27 cellular contexts compared by ENCODE assay signal in genomic region chr14:92469515-92469914, GRCh38.
"Had no signal": no experiment of that assay in that cellular context is flagged by ENCODE, and none has a peak within 500 bp of the region (broad histone marks: within the 10 kb centered on the region; RNA-seq: fewer than 3 reads in every experiment).

No MANE protein-coding gene starts in this region.

- H3K27ac Mint-ChIP-seq: activated CD4-positive, alpha-beta memory T cell treated with anti-CD3 and anti-CD28 coated beads, Interleukin-2, amount 10 ng/mL, durations not matched to agents 7 days and 5 days; activated CD4-positive, alpha-beta T cell treated with anti-CD3 and anti-CD28 coated beads for 36 hours; activated CD4-positive, alpha-beta T cell treated with anti-CD3 and anti-CD28 coated beads, Interleukin-2, amount 10 ng/mL, durations not matched to agents 7 days and 5 days; activated naive CD8-positive, alpha-beta T cell; activated T-cell treated with anti-CD3 and anti-CD28 coated beads, Interleukin-2, amount 50 U/mL, for 24 hours; activated T-cell treated with anti-CD3 and anti-CD28 coated beads, Interleukin-2, amount 50 U/mL, for 72 hours; effector memory CD8-positive, alpha-beta T cell had no signal

- H3K27me3 ChIP-seq: body of pancreas, esophagus squamous epithelium, gastrocnemius medialis, heart left ventricle had no signal

- H3K9me3 Mint-ChIP-seq: effector memory CD8-positive, alpha-beta T cell had no signal

- DNase-seq: activated CD4-positive, alpha-beta memory T cell treated with anti-CD3 and anti-CD28 coated beads, Interleukin-2, amount 10 ng/mL, durations not matched to agents 7 days and 5 days; activated CD4-positive, alpha-beta T cell treated with anti-CD3 and anti-CD28 coated beads for 36 hours; activated CD4-positive, alpha-beta T cell treated with anti-CD3 and anti-CD28 coated beads, Interleukin-2, amount 10 ng/mL, durations not matched to agents 7 days and 5 days; activated CD4-positive, alpha-beta T cell treated with anti-CD3 and anti-CD28 coated beads, Interleukin-2, amount 50 U/mL, for 4 hours; activated CD4-positive, CD25-positive, alpha-beta regulatory T cell; activated CD4-positive, CD25-positive, alpha-beta regulatory T cell treated with anti-CD3 and anti-CD28 coated beads, Interleukin-2, amount 50 U/mL, for 72 hours; activated CD8-positive, alpha-beta memory T cell treated with anti-CD3 and anti-CD28 coated beads, Interleukin-2, amount 50 U/mL, for 48 hours; activated gamma-delta T cell; activated naive CD4-positive, alpha-beta T cell; activated naive CD4-positive, alpha-beta T cell treated with anti-CD3 and anti-CD28 coated beads, Interleukin-2, amount 50 U/mL, for 16 hours; activated T-cell treated with anti-CD3 and anti-CD28 coated beads for 4 hours; activated T-cell treated with anti-CD3 and anti-CD28 coated beads, Interleukin-2, amount 50 U/mL, for 24 hours; activated T-cell treated with anti-CD3 and anti-CD28 coated beads, Interleukin-2, amount 50 U/mL, for 72 hours; anterior cingulate cortex; body of pancreas; caudate nucleus; cortex of kidney; dermis blood vessel endothelial cell; effector CD4-positive, alpha-beta T cell; effector memory CD8-positive, alpha-beta T cell; esophagus squamous epithelium; gastrocnemius medialis; glutamatergic neuron; heart left ventricle; T-helper 2 cell had no signal

- H3K4me1 ChIP-seq: body of pancreas, gastrocnemius medialis had no signal

- H3K27me3 Mint-ChIP-seq: activated CD4-positive, alpha-beta T cell treated with anti-CD3 and anti-CD28 coated beads for 36 hours; activated CD4-positive, alpha-beta T cell treated with anti-CD3 and anti-CD28 coated beads, Interleukin-2, amount 10 ng/mL, durations not matched to agents 7 days and 5 days; activated naive CD8-positive, alpha-beta T cell; activated T-cell treated with anti-CD3 and anti-CD28 coated beads, Interleukin-2, amount 50 U/mL, for 24 hours; effector memory CD8-positive, alpha-beta T cell had no signal

- H3K27ac ChIP-seq: body of pancreas, esophagus squamous epithelium, gastrocnemius medialis, heart left ventricle had no signal

- H3K4me3 Mint-ChIP-seq: activated CD4-positive, alpha-beta memory T cell treated with anti-CD3 and anti-CD28 coated beads, Interleukin-2, amount 10 ng/mL, durations not matched to agents 7 days and 5 days; activated CD4-positive, alpha-beta T cell treated with anti-CD3 and anti-CD28 coated beads for 36 hours; activated CD4-positive, alpha-beta T cell treated with anti-CD3 and anti-CD28 coated beads, Interleukin-2, amount 10 ng/mL, durations not matched to agents 7 days and 5 days; activated naive CD8-positive, alpha-beta T cell; activated T-cell treated with anti-CD3 and anti-CD28 coated beads, Interleukin-2, amount 50 U/mL, for 24 hours; activated T-cell treated with anti-CD3 and anti-CD28 coated beads, Interleukin-2, amount 50 U/mL, for 72 hours; effector memory CD8-positive, alpha-beta T cell had no signal

- H3K4me3 ChIP-seq: body of pancreas, esophagus squamous epithelium, gastrocnemius medialis, heart left ventricle had no signal

- ATAC-seq: activated CD4-positive, alpha-beta T cell treated with anti-CD3 and anti-CD28 coated beads for 36 hours; activated T-cell treated with anti-CD3 and anti-CD28 coated beads, Interleukin-2, amount 50 U/mL, for 72 hours; body of pancreas; effector memory CD8-positive, alpha-beta T cell; gastrocnemius medialis; heart left ventricle had no signal

- H3K36me3 ChIP-seq: esophagus squamous epithelium, gastrocnemius medialis, heart left ventricle had no signal

- H3K9me3 ChIP-seq: gastrocnemius medialis had no signal

- FAIRE-seq: colon had no signal
